24 cellular contexts compared by ENCODE assay signal in genomic region chr5:67495072-67495471, GRCh38.
DNase-seq lines count a peak whose midpoint lies in the region; ATAC-seq and TF ChIP-seq lines count a peak whose summit lies in the region.
"Had no signal": no experiment of that assay in that cellular context is flagged by ENCODE, and none has a peak within 500 bp of the region (broad histone marks: within the 10 kb centered on the region; RNA-seq: fewer than 3 reads in every experiment).

No MANE protein-coding gene starts in this region.

- ATAC-seq in HG03565 (IDR thresholded peaks at IDR 0.05; ENCODE audit: unreplicated experiment) (no peak), GM18909 (IDR thresholded peaks at IDR 0.05; ENCODE audit: poor library complexity, unreplicated experiment) (no peak), HG02870 (IDR thresholded peaks at IDR 0.05; ENCODE audit: unreplicated experiment) (no peak)

- no peak overlapping the region for H3K9ac ChIP-seq in GM23248
- H3K9ac ChIP-seq: BLaER1 treated with 17β-estradiol and CSF1 and Interleukin-3, amounts not matched to agents 10 nM and 100 nM; KMS-11 had no signal

- H3K27me3 ChIP-seq in GM23248 (replicated peaks; ENCODE audit: insufficient read depth) (no peaks in the 10 kb centered on the region), dorsolateral prefrontal cortex (no peaks in the 10 kb centered on the region), testis (no peaks in the 10 kb centered on the region)
- H3K27me3 ChIP-seq: ascending aorta; BLaER1 treated with 17β-estradiol and CSF1 and Interleukin-3, amounts not matched to agents 10 nM and 100 nM; heart left ventricle had no signal

- H3K9me3 ChIP-seq in GM23248 (ENCODE audit: low read depth) (no peaks in the 10 kb centered on the region), testis (no peaks in the 10 kb centered on the region)

- CTCF ChIA-PET in activated CD4-positive, alpha-beta memory T cell treated with anti-CD3 and anti-CD28 coated beads for 36 hours (lab: Charles Lee), result no interaction called here

- intact Hi-C loops in dorsolateral prefrontal cortex (cut with DNase I) (loop anchor here in 1 of 2 donors (10.0 kb wide), 2 partner anchors 250 to 760 kb away; no protein-coding TSS in a partner anchor), testis (cut with DNase I; ENCODE audit: low total_unique reads) (no loop called here)
- intact Hi-C loops in activated CD4-positive, alpha-beta memory T cell treated with anti-CD3 and anti-CD28 coated beads for 36 hours (cut with micrococcal nuclease), result no loop called here

- H3K4me1 Mint-ChIP-seq in nephron progenitor cell, result peaks cover 28% of the 10 kb centered on the region
- H3K4me1 Mint-ChIP-seq in activated CD4-positive, alpha-beta memory T cell treated with anti-CD3 and anti-CD28 coated beads for 36 hours (ENCODE audit: low read depth), result peaks cover 2% of the 10 kb centered on the region
- H3K4me1 Mint-ChIP-seq: memory B cell had no signal

- DNase-seq in GM23248 (peak; percentile 4), dorsolateral prefrontal cortex (no peak), nephron progenitor cell (no peak), testis (peak; percentile 38)
- DNase-seq in activated CD4-positive, alpha-beta memory T cell treated with anti-CD3 and anti-CD28 coated beads for 36 hours, result no peak
- DNase-seq: ACHN; activated CD8-positive, alpha-beta memory T cell treated with anti-CD3 and anti-CD28 coated beads, Interleukin-2, amount 50 U/mL, for 48 hours; Caco-2; central memory CD4-positive, alpha-beta T cell; heart left ventricle; NCI-H748 treated with DMSO at 0.1 percent for 48 hours; stimulated activated CD4-positive, alpha-beta T cell treated with anti-CD3 and anti-CD28 coated beads, Interleukin-12 subunit alpha, Interleukin-12 subunit beta, amount 100 ng/mL, for 4 hours; stimulated activated CD4-positive, alpha-beta T cell treated with anti-CD3 and anti-CD28 coated beads, Interleukin-4, amount 100 ng/mL, for 4 hours had no signal

- no peaks in the 10 kb centered on the region for H3K36me3 ChIP-seq in GM23248 (ENCODE audit: low read depth)
- no peaks in the 10 kb centered on the region for H3K36me3 ChIP-seq in testis (ENCODE audit: low read depth, missing control alignments)
- H3K36me3 ChIP-seq: ascending aorta; BLaER1 treated with 17β-estradiol and CSF1 and Interleukin-3, amounts not matched to agents 10 nM and 100 nM; heart left ventricle had no signal

- H3F3A ChIP-seq in GM23248 (ENCODE audit: insufficient read depth), result no peaks in the 10 kb centered on the region

- no peaks in the 10 kb centered on the region for H3K9me2 ChIP-seq in GM23248 (ENCODE audit: insufficient read depth)

- peaks cover 2% of the 10 kb centered on the region for H3K27me3 Mint-ChIP-seq in nephron progenitor cell (ENCODE audit: low read depth, poor library complexity)
- no peaks in the 10 kb centered on the region for H3K27me3 Mint-ChIP-seq in activated CD4-positive, alpha-beta memory T cell treated with anti-CD3 and anti-CD28 coated beads for 36 hours
- H3K27me3 Mint-ChIP-seq: activated naive CD8-positive, alpha-beta T cell; memory B cell; stimulated activated naive CD8-positive, alpha-beta T cell treated with anti-CD3 and anti-CD28 coated beads, Interleukin-15, Interleukin-2, amounts not matched to agents 100 ng/mL and 50 ng/mL, for 24 hours had no signal

- H3K27ac ChIP-seq in GM23248 (no peak overlapping the region), dorsolateral prefrontal cortex (peak overlapping the region in 45 of 59 donors; percentile 7 to 80 (median 60)), testis (no peak overlapping the region)
- H3K27ac ChIP-seq: ascending aorta; BLaER1 treated with 17β-estradiol and CSF1 and Interleukin-3, amounts not matched to agents 10 nM and 100 nM; KMS-11; RWPE1 had no signal

- H3K4me3 Mint-ChIP-seq in nephron progenitor cell, result no peak overlapping the region
- no peak overlapping the region for H3K4me3 Mint-ChIP-seq in activated CD4-positive, alpha-beta memory T cell treated with anti-CD3 and anti-CD28 coated beads for 36 hours
- H3K4me3 Mint-ChIP-seq: activated naive CD8-positive, alpha-beta T cell; memory B cell; stimulated activated naive CD8-positive, alpha-beta T cell treated with anti-CD3 and anti-CD28 coated beads, Interleukin-15, Interleukin-2, amounts not matched to agents 100 ng/mL and 50 ng/mL, for 24 hours had no signal

- no peak for TF ChIP-seq POLR2A in testis (IDR thresholded peaks at IDR 0.05)

- 73 to 76% methylated on average over 3 of the region's 3 CpGs for WGBS in GM23248 (ENCODE audit: low coverage in 1 of 2, low lambda C conversion rate in 2 of 2, missing lambda C conversion rate in 2 of 2), 2 experiments
- WGBS in testis, 2 donors, result 70 to 73% methylated on average over 3 of the region's 3 CpGs

- H3K79me2 ChIP-seq in GM23248 (ENCODE audit: insufficient read depth), result no peaks in the 10 kb centered on the region

- no peaks in the 10 kb centered on the region for H4K20me1 ChIP-seq in GM23248 (ENCODE audit: insufficient read depth)
- H4K20me1 ChIP-seq: BLaER1 treated with 17β-estradiol and CSF1 and Interleukin-3, amounts not matched to agents 10 nM and 100 nM had no signal

- peak overlapping the region; percentile 87 for H3K27ac Mint-ChIP-seq in nephron progenitor cell
- no peak overlapping the region for H3K27ac Mint-ChIP-seq in activated CD4-positive, alpha-beta memory T cell treated with anti-CD3 and anti-CD28 coated beads for 36 hours
- H3K27ac Mint-ChIP-seq: activated naive CD8-positive, alpha-beta T cell; activated T-helper 2 cell treated with anti-CD3 and anti-CD28 coated beads, Interferon-gamma antibody, Interleukin-2, Interleukin-4, amounts not matched to agents 10 μg/mL and 5 μg/mL and 100 μg/mL, durations not matched to agents 14 hours and 24 hours and 36 hours; memory B cell; stimulated activated naive CD8-positive, alpha-beta T cell treated with anti-CD3 and anti-CD28 coated beads, Interleukin-15, Interleukin-2, amounts not matched to agents 100 ng/mL and 50 ng/mL, for 24 hours had no signal

- H3K4me1 ChIP-seq in GM23248 (ENCODE audit: insufficient read depth), result no peaks in the 10 kb centered on the region
- peaks cover 9% of the 10 kb centered on the region for H3K4me1 ChIP-seq in testis
- H3K4me1 ChIP-seq: ascending aorta; BLaER1 treated with 17β-estradiol and CSF1 and Interleukin-3, amounts not matched to agents 10 nM and 100 nM; Caco-2 had no signal

- POLR2A ChIA-PET in activated CD4-positive, alpha-beta memory T cell treated with anti-CD3 and anti-CD28 coated beads for 36 hours (lab: Charles Lee), result no interaction called here

- H3K9me3 Mint-ChIP-seq in nephron progenitor cell, result peaks cover 17% of the 10 kb centered on the region
- peaks cover 7% of the 10 kb centered on the region for H3K9me3 Mint-ChIP-seq in activated CD4-positive, alpha-beta memory T cell treated with anti-CD3 and anti-CD28 coated beads for 36 hours

- H3K36me3 Mint-ChIP-seq in nephron progenitor cell (ENCODE audit: low read depth), result peaks cover 9% of the 10 kb centered on the region
- no peaks in the 10 kb centered on the region for H3K36me3 Mint-ChIP-seq in activated CD4-positive, alpha-beta memory T cell treated with anti-CD3 and anti-CD28 coated beads for 36 hours
- H3K36me3 Mint-ChIP-seq: memory B cell had no signal

- no peak overlapping the region for H3K4me2 ChIP-seq in GM23248 (ENCODE audit: unreplicated experiment)
- H3K4me2 ChIP-seq: BLaER1 treated with 17β-estradiol and CSF1 and Interleukin-3, amounts not matched to agents 10 nM and 100 nM; KMS-11 had no signal

- H3K4me3 ChIP-seq in GM23248, result no peak overlapping the region
- no peak overlapping the region for H3K4me3 ChIP-seq in dorsolateral prefrontal cortex
- H3K4me3 ChIP-seq in testis, result no peak overlapping the region
- H3K4me3 ChIP-seq: ascending aorta; BLaER1 treated with 17β-estradiol and CSF1 and Interleukin-3, amounts not matched to agents 10 nM and 100 nM; heart left ventricle had no signal

- in situ Hi-C loops in GM23248 (cut with MboI), result no loop called here

- TF ChIP-seq CTCF in dorsolateral prefrontal cortex (IDR thresholded peaks at IDR 0.05 in 54 of 56, conservative IDR thresholded peaks at IDR 0.05 in 2 of 56; ENCODE audit: low read depth in 1 of 56, partially characterized antibody in 56 of 56) (no peak), nephron progenitor cell (IDR thresholded peaks at IDR 0.05) (no peak), testis (IDR thresholded peaks at IDR 0.05) (no peak)

- no peak overlapping the region for H2AFZ ChIP-seq in GM23248

Comparison
In these comparisons a context has a peak if more than half of its experiments do, and no peak if none do; other contexts are left out.
1. DNase-seq: peak in GM23248 (single experiment) and testis (single experiment); none in dorsolateral prefrontal cortex (0 of 10), nephron progenitor cell (single experiment) and activated CD4-positive, alpha-beta memory T cell treated with anti-CD3 and anti-CD28 coated beads for 36 hours (single experiment).
2. H3K27ac ChIP-seq: peak in dorsolateral prefrontal cortex (45 of 59); none in GM23248 (single experiment) and testis (0 of 2).